Comparison of ENCODE assay signal across 14 cellular contexts in genomic region chr12:103903979-103904378, GRCh38. TPM values are rescaled to one million over a fixed set of nuclear protein-coding genes. Genes with fewer than 3 reads are reported as not detected.
DNase-seq lines count a peak whose midpoint lies in the region; ATAC-seq and TF ChIP-seq lines count a peak whose summit lies in the region.
"Had no signal": no experiment of that assay in that cellular context is flagged by ENCODE, and none has a peak within 500 bp of the region (broad histone marks: within the 10 kb centered on the region; RNA-seq: fewer than 3 reads in every experiment).

No MANE protein-coding gene starts in this region.

- no peaks in the 10 kb centered on the region for H3K27me3 Mint-ChIP-seq in activated naive CD8-positive, alpha-beta T cell
- H3K27me3 Mint-ChIP-seq in activated naive CD8-positive, alpha-beta T cell treated with anti-CD3 and anti-CD28 coated beads for 36 hours: no peaks in the 10 kb centered on the region
- no peaks in the 10 kb centered on the region for H3K27me3 Mint-ChIP-seq in glutamatergic neuron (ENCODE audit: unreplicated experiment)

- peaks cover 15% of the 10 kb centered on the region for H3K4me1 ChIP-seq in foreskin keratinocyte

- no peaks in the 10 kb centered on the region for H3K9me3 Mint-ChIP-seq in activated naive CD8-positive, alpha-beta T cell (ENCODE audit: low read depth)
- H3K9me3 Mint-ChIP-seq in activated naive CD8-positive, alpha-beta T cell treated with anti-CD3 and anti-CD28 coated beads for 36 hours: peaks cover 11% of the 10 kb centered on the region
- H3K9me3 Mint-ChIP-seq in glutamatergic neuron (ENCODE audit: unreplicated experiment): no peaks in the 10 kb centered on the region

- no peak for DNase-seq in activated naive CD8-positive, alpha-beta T cell treated with anti-CD3 and anti-CD28 coated beads for 36 hours
- DNase-seq in NCI-H69 (lab: John Stamatoyannopoulos, UW) (peak; percentile 42), glutamatergic neuron (no peak), foreskin fibroblast (no peak), foreskin keratinocyte (no peak)
- DNase-seq: ACHN, DMS153, EL, NCI-H187 treated with DMSO at 0.1 percent for 48 hours, NCI-H510A treated with DMSO at 0.1 percent for 48 hours had no signal

- no peaks in the 10 kb centered on the region for H3K36me3 Mint-ChIP-seq in activated naive CD8-positive, alpha-beta T cell
- H3K36me3 Mint-ChIP-seq in activated naive CD8-positive, alpha-beta T cell treated with anti-CD3 and anti-CD28 coated beads for 36 hours: peaks cover 2% of the 10 kb centered on the region
- H3K36me3 Mint-ChIP-seq in glutamatergic neuron (ENCODE audit: unreplicated experiment): no peaks in the 10 kb centered on the region

- H3K27ac ChIP-seq in foreskin keratinocyte: no peak overlapping the region
- H3K27ac ChIP-seq: RWPE1, SJSA1 had no signal

- peak overlapping the region; percentile 90 for H3K27ac Mint-ChIP-seq in activated naive CD8-positive, alpha-beta T cell
- H3K27ac Mint-ChIP-seq in activated naive CD8-positive, alpha-beta T cell treated with anti-CD3 and anti-CD28 coated beads for 36 hours: no peak overlapping the region
- H3K27ac Mint-ChIP-seq in glutamatergic neuron (ENCODE audit: unreplicated experiment): peak overlapping the region; percentile 67

- H3K4me3 Mint-ChIP-seq in activated naive CD8-positive, alpha-beta T cell: no peak overlapping the region
- H3K4me3 Mint-ChIP-seq in activated naive CD8-positive, alpha-beta T cell treated with anti-CD3 and anti-CD28 coated beads for 36 hours: no peak overlapping the region
- peak overlapping the region; percentile 19 for H3K4me3 Mint-ChIP-seq in glutamatergic neuron (ENCODE audit: unreplicated experiment)

- peaks cover 76% of the 10 kb centered on the region for H3K4me1 Mint-ChIP-seq in activated naive CD8-positive, alpha-beta T cell (ENCODE audit: low read depth)
- H3K4me1 Mint-ChIP-seq in activated naive CD8-positive, alpha-beta T cell treated with anti-CD3 and anti-CD28 coated beads for 36 hours: peaks cover 67% of the 10 kb centered on the region
- peaks cover 23% of the 10 kb centered on the region for H3K4me1 Mint-ChIP-seq in glutamatergic neuron (ENCODE audit: low read depth, unreplicated experiment)

- no peak overlapping the region for H3K4me3 ChIP-seq in foreskin fibroblast (ENCODE audit: low read depth in 1 of 2, low read length in 2 of 2)
- H3K4me3 ChIP-seq: SJSA1 had no signal

- TF ChIP-seq CTCF in glutamatergic neuron (IDR thresholded peaks at IDR 0.05; ENCODE audit: partially characterized antibody, unreplicated experiment) (no peak), foreskin fibroblast (IDR thresholded peaks at IDR 0.05; ENCODE audit: low read depth, low read length) (no peak), foreskin keratinocyte (conservative IDR thresholded peaks at IDR 0.05) (no peak)

- ATAC-seq in foreskin keratinocyte: no peak
- ATAC-seq in HG03439 (IDR thresholded peaks at IDR 0.05; ENCODE audit: unreplicated experiment): no peak

- H3K27me3 ChIP-seq in foreskin keratinocyte: no peaks in the 10 kb centered on the region
- H3K27me3 ChIP-seq: SJSA1 had no signal

RNA-seq across cellular contexts. Expression of gene HSP90B1, which starts 26.2 kb away (rescaled TPM):
- total RNA-seq in activated naive CD8-positive, alpha-beta T cell treated with anti-CD3 and anti-CD28 coated beads for 36 hours: 100 to 1,000 TPM; 540 to 565 TPM
- total RNA-seq in glutamatergic neuron (ENCODE audit: unreplicated experiment) (231 TPM), foreskin keratinocyte (981 and 1,151 TPM in 2 replicates)
- polyA plus RNA-seq in foreskin keratinocyte: 747 and 810 TPM in 2 replicates
